ENCODE assay signal across 8 cellular contexts in the genomic region with DNA sequence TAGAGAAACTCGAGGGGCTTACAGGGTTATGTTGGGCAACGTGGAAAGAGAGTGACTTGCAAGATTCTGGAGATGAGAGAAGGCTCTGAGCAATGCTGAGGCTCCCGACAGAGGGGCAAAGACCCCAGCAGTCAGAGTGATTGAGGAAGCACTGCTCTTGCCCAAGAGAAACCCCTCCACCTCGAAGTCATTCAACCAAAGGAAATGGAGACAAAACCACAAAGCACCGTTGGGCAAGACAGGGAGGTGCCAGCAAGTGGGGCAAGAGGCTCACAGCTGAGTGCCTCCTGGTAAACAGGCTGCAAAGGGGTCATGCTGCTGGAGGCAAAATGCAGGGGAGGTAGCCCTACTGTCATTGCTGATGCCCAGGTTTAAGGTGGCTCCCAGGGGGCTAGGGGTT. TPM values are rescaled to one million over a fixed set of nuclear protein-coding genes. Genes with fewer than 3 reads are reported as not detected.
A peak's percentile ranks its signal among the peaks of the same experiment; 100 is the strongest.
DNase-seq lines count a peak whose midpoint lies in the region; ATAC-seq, FAIRE-seq and TF ChIP-seq lines count a peak whose summit lies in the region.

No MANE protein-coding gene starts in this region.

- WGBS in spleen, 5 donors = 13 to 23% (median 22%) methylated on average over 5 of the region's 5 CpGs

- H3K4me1 Mint-ChIP-seq in activated naive CD4-positive, alpha-beta T cell treated with anti-CD3 and anti-CD28 coated beads for 36 hours (ENCODE audit: low read depth) = peaks cover 36% of the 10 kb centered on the region

- peaks cover 9% of the 10 kb centered on the region; the same call in 1 of the 2 replicates for H3K4me1 ChIP-seq in Panc1 (ENCODE audit: control insufficient read depth, insufficient read depth, low read length)
- H3K4me1 ChIP-seq in spleen = peaks cover 23 to 96% (median 57%) of the 10 kb centered on the region in 6 donors
- H3K4me1 ChIP-seq in colonic mucosa = peaks cover 5% of the 10 kb centered on the region

- intact Hi-C loops in Panc1 (cut with micrococcal nuclease; ENCODE audit: unreplicated experiment) = no loop called here
- intact Hi-C loops in activated naive CD4-positive, alpha-beta T cell treated with anti-CD3 and anti-CD28 coated beads for 36 hours (cut with micrococcal nuclease) = loop anchor here (1.0 to 2.0 kb wide), 4 partner anchors 29 to 65 kb away; no protein-coding TSS in a partner anchor
- intact Hi-C loops in spleen (cut with DNase I; ENCODE audit: low total_unique reads) = no loop called here
- intact Hi-C loops in colonic mucosa (cut with DNase I) = no loop called here

- in situ Hi-C loops in Panc1 (cut with HindIII; ENCODE audit: low pct_unique_long_range_greater_than_20kb, low sequenced_read_pairs) = no loop called here

- H3K4me3 ChIP-seq in Panc1 (ENCODE audit: low read depth in 2 of 2, low read length in 2 of 2) (no peak overlapping the region), spleen (peak overlapping the region in 1 of 8 donors; percentile 47), colonic mucosa (no peak overlapping the region)

- H3K9me3 Mint-ChIP-seq in activated naive CD4-positive, alpha-beta T cell treated with anti-CD3 and anti-CD28 coated beads for 36 hours = no peaks in the 10 kb centered on the region

- H3K27me3 ChIP-seq in Panc1 (ENCODE audit: control insufficient read depth, insufficient read depth, low read length) = no peaks in the 10 kb centered on the region
- no peaks in the 10 kb centered on the region for H3K27me3 ChIP-seq in spleen (replicated peaks in 1 of 7)
- H3K27me3 ChIP-seq in colonic mucosa = no peaks in the 10 kb centered on the region

- H3K9me3 ChIP-seq in Panc1 (ENCODE audit: control insufficient read depth, insufficient read depth, low read depth, low read length) (no peaks in the 10 kb centered on the region), spleen (no peaks in the 10 kb centered on the region), colonic mucosa (no peaks in the 10 kb centered on the region)

- TF ChIP-seq POLR2A in GM12892 (IDR thresholded peaks at IDR 0.05; ENCODE audit: low read depth, low read length) (no peak), spleen (IDR thresholded peaks at IDR 0.05) (no peak)

- no TSS peak for BruUV-seq in Panc1 (replicated peaks; lab: Mats Ljungman, UMichigan)

- H3K27ac ChIP-seq in Panc1 (ENCODE audit: low read length) (peak overlapping the region; percentile 36; the same call in 1 of the 2 replicates), spleen (peak overlapping the region; percentile 66 to 91 (median 84)), colonic mucosa (no peak overlapping the region)

- H3K4me3 Mint-ChIP-seq in activated naive CD4-positive, alpha-beta T cell treated with anti-CD3 and anti-CD28 coated beads for 36 hours = no peak overlapping the region

- TF ChIP-seq CTCF in Panc1 (IDR thresholded peaks at IDR 0.05) (no peak), spleen (IDR thresholded peaks at IDR 0.05 in 8 of 11, conservative IDR thresholded peaks at IDR 0.05 in 3 of 11) (peak in 3 of 11 experiments; percentile 26 to 42 (median 42)), colonic mucosa (IDR thresholded peaks at IDR 0.05) (no peak)

- ATAC-seq in Panc1 (no peak), HG03378 (IDR thresholded peaks at IDR 0.05; ENCODE audit: unreplicated experiment) (no peak), GM18909 (IDR thresholded peaks at IDR 0.05; ENCODE audit: poor library complexity, unreplicated experiment) (no peak)

- H3K9ac ChIP-seq in colonic mucosa (ENCODE audit: low read depth in 2 of 2, low read length in 2 of 2) = peak overlapping the region in 1 of 2 donors; percentile 2

- POLR2A ChIA-PET in Panc1 (lab: Charles Lee) = interaction anchor here (0.6 kb wide), 1 partner anchor 15 kb away, joined by 3 read pairs; no protein-coding TSS in a partner anchor

- peak overlapping the region; percentile 76 for H3K27ac Mint-ChIP-seq in activated naive CD4-positive, alpha-beta T cell treated with anti-CD3 and anti-CD28 coated beads for 36 hours

- H3K27me3 Mint-ChIP-seq in activated naive CD4-positive, alpha-beta T cell treated with anti-CD3 and anti-CD28 coated beads for 36 hours (ENCODE audit: low read depth) = no peaks in the 10 kb centered on the region

- CTCF ChIA-PET in Panc1 (lab: Charles Lee) = no interaction called here
- CTCF ChIA-PET in activated naive CD4-positive, alpha-beta T cell treated with anti-CD3 and anti-CD28 coated beads for 36 hours (lab: Charles Lee) = interaction anchor here (0.5 to 1.3 kb wide), 3 partner anchors 18 to 80 kb away, joined by 3 to 5 read pairs (median 4); no protein-coding TSS in a partner anchor

- peak; percentile 79 for FAIRE-seq in GM12892 (lab: Jason Lieb, UNC)

- no peak for DNase-seq in GM12892 (ENCODE audit: insufficient read length)
- no peak for DNase-seq in Panc1 (ENCODE audit: low read depth, low spot score)
- DNase-seq in activated naive CD4-positive, alpha-beta T cell treated with anti-CD3 and anti-CD28 coated beads for 36 hours = peak; percentile 67
- peak; percentile 92 for DNase-seq in spleen
- no peak for DNase-seq in HuH-7 (ENCODE audit: low spot score)
- DNase-seq in colonic mucosa = no peak

- H3K36me3 ChIP-seq in Panc1 (ENCODE audit: control insufficient read depth, insufficient read depth, low read length) (no peaks in the 10 kb centered on the region), spleen (no peaks in the 10 kb centered on the region), colonic mucosa (no peaks in the 10 kb centered on the region)

- H3K36me3 Mint-ChIP-seq in activated naive CD4-positive, alpha-beta T cell treated with anti-CD3 and anti-CD28 coated beads for 36 hours (ENCODE audit: low read depth) = no peaks in the 10 kb centered on the region

RNA-seq across cellular contexts. Expression of a gene that starts 17.9 kb away (rescaled TPM):
- polyA plus RNA-seq in GM12892 (2012; ENCODE audit: missing spikeins) = 155 TPM
- total RNA-seq in Panc1 (2021; ENCODE audit: unreplicated experiment) = 788 TPM
- 1,068 TPM for polyA plus RNA-seq in Panc1 (2012; ENCODE audit: insufficient read length)
- 100 to 1,000 TPM; 574 to 625 TPM for total RNA-seq in activated naive CD4-positive, alpha-beta T cell treated with anti-CD3 and anti-CD28 coated beads for 36 hours
- total RNA-seq in spleen = 1,000 to 10,000 TPM in 4 of 7 donors, 100 to 1,000 TPM in 3; 575 to 1,376 (median 1,013) TPM
- polyA plus RNA-seq in spleen = 100 to 1,000 TPM in 1 of 3 donors, 10 to 100 TPM in 2; 59.8 to 166 (median 71.1) TPM
- total RNA-seq in colonic mucosa = 100 to 1,000 TPM; 711 to 719 TPM

Comparison
In these comparisons a context has a peak if more than half of its experiments do, and no peak if none do; other contexts are left out.
1. DNase-seq: peak in activated naive CD4-positive, alpha-beta T cell treated with anti-CD3 and anti-CD28 coated beads for 36 hours (single experiment) and spleen (single experiment); none in GM12892 (single experiment), Panc1 (single experiment), HuH-7 (single experiment) and colonic mucosa (single experiment).